In the genomic region with DNA sequence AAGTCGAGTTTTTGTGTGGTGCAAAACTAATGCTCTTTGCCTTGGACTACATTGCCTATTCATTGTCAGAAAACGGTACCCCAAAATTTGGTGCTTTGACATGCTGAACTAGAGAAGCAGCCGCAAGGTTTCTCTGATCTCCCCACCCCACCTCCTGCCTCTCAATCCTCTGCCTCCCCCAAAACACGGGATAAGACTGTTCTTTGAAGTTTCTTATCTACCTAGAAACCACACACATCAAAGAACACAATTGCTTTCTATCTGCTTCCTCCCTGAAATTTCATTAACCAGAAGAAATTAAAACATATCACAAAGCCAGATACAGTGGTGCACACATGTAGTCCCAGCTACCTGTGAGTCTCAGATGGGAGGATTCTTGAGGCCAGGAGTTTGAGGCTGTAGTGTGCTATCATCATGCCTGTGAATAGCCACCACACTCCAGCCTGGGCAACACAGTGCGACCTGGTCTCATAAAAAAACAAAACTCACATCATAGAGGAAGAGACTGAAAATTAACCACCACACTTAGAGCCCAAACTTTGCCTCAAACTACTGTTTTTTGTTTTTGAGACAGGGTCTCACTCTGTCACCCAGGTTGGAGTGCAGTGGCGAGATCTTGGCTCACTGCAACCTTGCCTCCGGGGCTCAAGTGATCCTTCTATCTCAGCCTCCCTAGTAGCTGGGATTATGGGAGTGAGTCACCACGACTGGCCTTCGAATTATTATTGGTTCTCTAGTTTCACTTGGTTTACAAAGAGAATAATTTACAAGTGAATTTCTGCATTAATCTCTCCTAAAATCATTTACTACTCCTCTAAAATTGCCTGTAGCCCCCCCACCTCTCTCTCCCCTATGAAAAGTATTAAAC, we compare ENCODE assay signal across 23 cellular contexts. TPM values are rescaled to one million over a fixed set of nuclear protein-coding genes. Genes with fewer than 3 reads are reported as not detected.
DNase-seq lines count a peak whose midpoint lies in the region; ATAC-seq and TF ChIP-seq lines count a peak whose summit lies in the region.
"Had no signal": no experiment of that assay in that cellular context is flagged by ENCODE, and none has a peak within 500 bp of the region (broad histone marks: within the 10 kb centered on the region; RNA-seq: fewer than 3 reads in every experiment).

No MANE protein-coding gene starts in this region.

- H3K4me1 ChIP-seq in CD8-positive, alpha-beta memory T cell (ENCODE audit: insufficient read depth, low read length): peaks cover 39% of the 10 kb centered on the region

- H3K36me3 Mint-ChIP-seq in activated CD4-positive, alpha-beta T cell treated with anti-CD3 and anti-CD28 coated beads, Interleukin-2, amount 10 ng/mL, durations not matched to agents 24 days and 14 days (ENCODE audit: low read depth): peaks cover 30% of the 10 kb centered on the region
- H3K36me3 Mint-ChIP-seq in CD8-positive, alpha-beta memory T cell: peaks cover 0 to 32% (median 8%) of the 10 kb centered on the region in 3 donors
- H3K36me3 Mint-ChIP-seq in activated naive CD8-positive, alpha-beta T cell treated with anti-CD3 and anti-CD28 coated beads, Interleukin-2, amount 10 ng/mL, durations not matched to agents 7 days and 5 days: peaks cover 25% of the 10 kb centered on the region

- CTCF ChIA-PET in CD8-positive, alpha-beta memory T cell (lab: Charles Lee): interaction anchor here (0.9 to 1.4 kb wide), 3 partner anchors 10 to 59 kb away, joined by 3 read pairs; a partner anchor contains a TSS

- H3K9me3 ChIP-seq in CD8-positive, alpha-beta memory T cell (ENCODE audit: low read length): no peaks in the 10 kb centered on the region
- H3K9me3 ChIP-seq: adrenal gland; BLaER1 treated with 17β-estradiol and CSF1 and Interleukin-3, amounts not matched to agents 10 nM and 100 nM; gastroesophageal sphincter; right atrium auricular region; stomach had no signal

- TF ChIP-seq CTCF in lower leg skin (IDR thresholded peaks at IDR 0.05): no peak

- no peak overlapping the region for H3K4me3 ChIP-seq in CD8-positive, alpha-beta memory T cell (ENCODE audit: low read length)
- no peak overlapping the region for H3K4me3 ChIP-seq in lower leg skin (ENCODE audit: low read depth, poor library complexity, severe bottlenecking)
- H3K4me3 ChIP-seq: adrenal gland; BLaER1 treated with 17β-estradiol and CSF1 and Interleukin-3, amounts not matched to agents 10 nM and 100 nM; cardiac muscle cell; gastroesophageal sphincter; GM23338; right atrium auricular region; stomach had no signal

- no peak overlapping the region for H3K27ac ChIP-seq in CD8-positive, alpha-beta memory T cell (ENCODE audit: low read depth, low read length)
- H3K27ac ChIP-seq: adrenal gland; BLaER1 treated with 17β-estradiol and CSF1 and Interleukin-3, amounts not matched to agents 10 nM and 100 nM; cardiac muscle cell; gastroesophageal sphincter; right atrium auricular region; stomach had no signal

- ATAC-seq in activated naive CD8-positive, alpha-beta T cell treated with anti-CD3 and anti-CD28 coated beads, Interleukin-2, amount 10 ng/mL, durations not matched to agents 7 days and 5 days (ENCODE audit: low read depth): no peak
- no peak for ATAC-seq in HG03442 (IDR thresholded peaks at IDR 0.05; ENCODE audit: unreplicated experiment)
- ATAC-seq: gastroesophageal sphincter, GM23338, left lobe of liver, WTC11 had no signal

- no peaks in the 10 kb centered on the region for H3K27me3 Mint-ChIP-seq in activated CD4-positive, alpha-beta T cell treated with anti-CD3 and anti-CD28 coated beads, Interleukin-2, amount 10 ng/mL, durations not matched to agents 24 days and 14 days
- peaks cover 0 to 4% of the 10 kb centered on the region in 2 donors for H3K27me3 Mint-ChIP-seq in CD8-positive, alpha-beta memory T cell
- no peaks in the 10 kb centered on the region for H3K27me3 Mint-ChIP-seq in activated naive CD8-positive, alpha-beta T cell treated with anti-CD3 and anti-CD28 coated beads, Interleukin-2, amount 10 ng/mL, durations not matched to agents 7 days and 5 days
- H3K27me3 Mint-ChIP-seq: type B pancreatic cell had no signal

- peak overlapping the region; percentile 51 for H3K27ac Mint-ChIP-seq in activated CD4-positive, alpha-beta T cell treated with anti-CD3 and anti-CD28 coated beads, Interleukin-2, amount 10 ng/mL, durations not matched to agents 24 days and 14 days
- H3K27ac Mint-ChIP-seq in CD8-positive, alpha-beta memory T cell: peak overlapping the region in 7 of 8 donors; percentile 10 to 77 (median 34)
- peak overlapping the region; percentile 84 for H3K27ac Mint-ChIP-seq in activated naive CD8-positive, alpha-beta T cell treated with anti-CD3 and anti-CD28 coated beads, Interleukin-2, amount 10 ng/mL, durations not matched to agents 7 days and 5 days
- H3K27ac Mint-ChIP-seq: GM23338, type B pancreatic cell, WTC11 had no signal

- DNase-seq in activated CD4-positive, alpha-beta T cell treated with anti-CD3 and anti-CD28 coated beads, Interleukin-2, amount 10 ng/mL, durations not matched to agents 24 days and 14 days: no peak
- DNase-seq in activated CD4-positive, alpha-beta T cell treated with anti-CD3 and anti-CD28 coated beads, Interleukin-2, amount 50 U/mL, for 48 hours: no peak
- DNase-seq in CD8-positive, alpha-beta memory T cell: peak in 2 of 5 donors; percentile 21 to 56
- peak; percentile 41 for DNase-seq in RPMI7951 (ENCODE audit: low read depth)
- no peak for DNase-seq in activated naive CD8-positive, alpha-beta T cell treated with anti-CD3 and anti-CD28 coated beads, Interleukin-2, amount 10 ng/mL, durations not matched to agents 7 days and 5 days
- DNase-seq in OCI-M1 (lab: John Stamatoyannopoulos, UW): no peak
- no peak for DNase-seq in lower leg skin (ENCODE audit: low spot score in 2 of 2)
- DNase-seq: activated CD8-positive, alpha-beta memory T cell treated with anti-CD3 and anti-CD28 coated beads, Interleukin-2, amount 50 U/mL, for 4 hours; adrenal gland; DMS79 treated with DMSO at 0.1 percent for 48 hours; erythroblast; NCI-H2081; occipital lobe; stomach had no signal

- intact Hi-C loops in activated CD4-positive, alpha-beta T cell treated with anti-CD3 and anti-CD28 coated beads, Interleukin-2, amount 10 ng/mL, durations not matched to agents 24 days and 14 days (cut with micrococcal nuclease): loop anchor here (5.0 to 10.0 kb wide), 4 partner anchors 189 to 1169 kb away; a partner anchor contains a TSS
- intact Hi-C loops in lower leg skin (cut with DNase I; ENCODE audit: low total_unique reads): no loop called here

- H3K9me3 Mint-ChIP-seq in activated CD4-positive, alpha-beta T cell treated with anti-CD3 and anti-CD28 coated beads, Interleukin-2, amount 10 ng/mL, durations not matched to agents 24 days and 14 days: no peaks in the 10 kb centered on the region
- H3K9me3 Mint-ChIP-seq in CD8-positive, alpha-beta memory T cell: no peaks in the 10 kb centered on the region
- H3K9me3 Mint-ChIP-seq in activated naive CD8-positive, alpha-beta T cell treated with anti-CD3 and anti-CD28 coated beads, Interleukin-2, amount 10 ng/mL, durations not matched to agents 7 days and 5 days: no peaks in the 10 kb centered on the region
- H3K9me3 Mint-ChIP-seq: GM23338, type B pancreatic cell, WTC11 had no signal

- H3K36me3 ChIP-seq in CD8-positive, alpha-beta memory T cell (ENCODE audit: insufficient read depth, low read length): peaks cover 3% of the 10 kb centered on the region
- H3K36me3 ChIP-seq: adrenal gland, cardiac muscle cell had no signal

- peaks cover 51% of the 10 kb centered on the region for H3K4me1 Mint-ChIP-seq in activated CD4-positive, alpha-beta T cell treated with anti-CD3 and anti-CD28 coated beads, Interleukin-2, amount 10 ng/mL, durations not matched to agents 24 days and 14 days
- peaks cover 39 to 65% (median 54%) of the 10 kb centered on the region in 3 donors for H3K4me1 Mint-ChIP-seq in CD8-positive, alpha-beta memory T cell
- peaks cover 45% of the 10 kb centered on the region for H3K4me1 Mint-ChIP-seq in activated naive CD8-positive, alpha-beta T cell treated with anti-CD3 and anti-CD28 coated beads, Interleukin-2, amount 10 ng/mL, durations not matched to agents 7 days and 5 days

- WGBS in lower leg skin, 2 donors: 62 to 76% methylated on average over 9 of the region's 9 CpGs

- POLR2A ChIA-PET in CD8-positive, alpha-beta memory T cell (lab: Charles Lee): no interaction called here
- POLR2A ChIA-PET in activated naive CD8-positive, alpha-beta T cell treated with anti-CD3 and anti-CD28 coated beads, Interleukin-2, amount 10 ng/mL, durations not matched to agents 7 days and 5 days (lab: Charles Lee): interaction anchor here (0.6 to 3.8 kb wide), 5 partner anchors 9 to 268 kb away, joined by 3 to 39 read pairs (median 4); a partner anchor contains a TSS

- H3K4me3 Mint-ChIP-seq in activated CD4-positive, alpha-beta T cell treated with anti-CD3 and anti-CD28 coated beads, Interleukin-2, amount 10 ng/mL, durations not matched to agents 24 days and 14 days: peak overlapping the region; percentile 18
- peak overlapping the region in 6 of 7 donors; percentile 8 to 40 (median 20) for H3K4me3 Mint-ChIP-seq in CD8-positive, alpha-beta memory T cell
- peak overlapping the region; percentile 72 for H3K4me3 Mint-ChIP-seq in activated naive CD8-positive, alpha-beta T cell treated with anti-CD3 and anti-CD28 coated beads, Interleukin-2, amount 10 ng/mL, durations not matched to agents 7 days and 5 days
- H3K4me3 Mint-ChIP-seq: GM23338, type B pancreatic cell, WTC11 had no signal

- H3K27me3 ChIP-seq in CD8-positive, alpha-beta memory T cell (ENCODE audit: insufficient read depth, low read length, poor library complexity, severe bottlenecking): no peaks in the 10 kb centered on the region
- H3K27me3 ChIP-seq: adrenal gland; BLaER1 treated with 17β-estradiol and CSF1 and Interleukin-3, amounts not matched to agents 10 nM and 100 nM; cardiac muscle cell; gastroesophageal sphincter; right atrium auricular region; stomach had no signal

- no peak for TF ChIP-seq POLR2A in lower leg skin (IDR thresholded peaks at IDR 0.05)

RNA-seq across cellular contexts. Expression of a gene that starts 2.7 kb away (rescaled TPM):
- total RNA-seq in activated CD4-positive, alpha-beta T cell treated with anti-CD3 and anti-CD28 coated beads, Interleukin-2, amount 10 ng/mL, durations not matched to agents 24 days and 14 days: 190 and 205 TPM in 2 replicates
- total RNA-seq in CD8-positive, alpha-beta memory T cell: 100 to 1,000 TPM; 205 to 216 TPM
- polyA plus RNA-seq in CD8-positive, alpha-beta memory T cell: 124 TPM
- total RNA-seq in RPMI7951 (2014; rRNA removed; shearing (Covaris generic)): 87.7 and 111 TPM in 2 replicates
- total RNA-seq in activated naive CD8-positive, alpha-beta T cell treated with anti-CD3 and anti-CD28 coated beads, Interleukin-2, amount 10 ng/mL, durations not matched to agents 7 days and 5 days: 100 to 1,000 TPM; 167 to 173 TPM
- total RNA-seq in lower leg skin: 10 to 100 TPM; 55.3 to 73.8 (median 61.0) TPM

RNA-seq across cellular contexts. Expression of a gene that starts 9.6 kb away (rescaled TPM):
- 58.3 and 59.9 TPM in 2 replicates for total RNA-seq in activated CD4-positive, alpha-beta T cell treated with anti-CD3 and anti-CD28 coated beads, Interleukin-2, amount 10 ng/mL, durations not matched to agents 24 days and 14 days
- total RNA-seq in CD8-positive, alpha-beta memory T cell: 10 to 100 TPM; 57.4 to 59.3 TPM
- 37.3 TPM for polyA plus RNA-seq in CD8-positive, alpha-beta memory T cell
- total RNA-seq in RPMI7951 (2014; rRNA removed; shearing (Covaris generic)): 48.3 and 58.2 TPM in 2 replicates
- total RNA-seq in activated naive CD8-positive, alpha-beta T cell treated with anti-CD3 and anti-CD28 coated beads, Interleukin-2, amount 10 ng/mL, durations not matched to agents 7 days and 5 days: 10 to 100 TPM; 22.8 to 23.9 TPM
- total RNA-seq in lower leg skin: 10 to 100 TPM; 14.3 to 22.3 (median 20.4) TPM

RNA-seq across cellular contexts. Expression of a gene that starts 58.2 kb away (rescaled TPM):
- total RNA-seq in activated CD4-positive, alpha-beta T cell treated with anti-CD3 and anti-CD28 coated beads, Interleukin-2, amount 10 ng/mL, durations not matched to agents 24 days and 14 days: 8.1 and 9.5 TPM in 2 replicates
- total RNA-seq in CD8-positive, alpha-beta memory T cell: 10 to 100 TPM; 11.1 to 13.2 TPM
- polyA plus RNA-seq in CD8-positive, alpha-beta memory T cell: 8.3 TPM
- total RNA-seq in RPMI7951 (2014; rRNA removed; shearing (Covaris generic)): 13.6 and 21.7 TPM in 2 replicates
- total RNA-seq in activated naive CD8-positive, alpha-beta T cell treated with anti-CD3 and anti-CD28 coated beads, Interleukin-2, amount 10 ng/mL, durations not matched to agents 7 days and 5 days: 10 to 100 TPM; 42.5 to 47.6 TPM
- 10 to 100 TPM; 13.2 to 18.3 (median 15.8) TPM for total RNA-seq in lower leg skin

Comparison
In these comparisons a context has a peak if more than half of its experiments do, and no peak if none do; other contexts are left out.
1. H3K27ac Mint-ChIP-seq: peak in every context shown above with its lines; median percentile 84 in activated naive CD8-positive, alpha-beta T cell treated with anti-CD3 and anti-CD28 coated beads, Interleukin-2, amount 10 ng/mL, durations not matched to agents 7 days and 5 days; 51 in activated CD4-positive, alpha-beta T cell treated with anti-CD3 and anti-CD28 coated beads, Interleukin-2, amount 10 ng/mL, durations not matched to agents 24 days and 14 days; 34 in CD8-positive, alpha-beta memory T cell.
2. H3K4me3 Mint-ChIP-seq: peak in every context shown above with its lines; median percentile 72 in activated naive CD8-positive, alpha-beta T cell treated with anti-CD3 and anti-CD28 coated beads, Interleukin-2, amount 10 ng/mL, durations not matched to agents 7 days and 5 days; 20 in CD8-positive, alpha-beta memory T cell; 18 in activated CD4-positive, alpha-beta T cell treated with anti-CD3 and anti-CD28 coated beads, Interleukin-2, amount 10 ng/mL, durations not matched to agents 24 days and 14 days.